ENCODE assay signal across 15 cellular contexts in genomic region chr22:47354668-47355387, GRCh38.
DNase-seq lines count a peak whose midpoint lies in the region; ATAC-seq, FAIRE-seq and TF ChIP-seq lines count a peak whose summit lies in the region.
"Had no signal": no experiment of that assay in that cellular context is flagged by ENCODE, and none has a peak within 500 bp of the region (broad histone marks: within the 10 kb centered on the region; RNA-seq: fewer than 3 reads in every experiment).

No MANE protein-coding gene starts in this region.

- TF ChIP-seq RAD21 in HepG2 (CRISPR knock-in tag; IDR thresholded peaks at IDR 0.05) = no peak

- H3K27me3 ChIP-seq in HepG2 (ENCODE audit: control insufficient read depth in 1 of 2, insufficient read depth in 2 of 2, low read length in 2 of 2) (no peaks in the 10 kb centered on the region; a peak in 3 of 5 replicates), right lobe of liver (no peaks in the 10 kb centered on the region), lower lobe of right lung (ENCODE audit: low read depth) (no peaks in the 10 kb centered on the region)

- BruUV-seq in HepG2 (replicated peaks; lab: Mats Ljungman, UMichigan) = no TSS peak

- H3K36me3 ChIP-seq in HepG2 (replicated peaks in 1 of 2; ENCODE audit: control insufficient read depth in 1 of 2, insufficient read depth in 2 of 2, low read length in 2 of 2) (no peaks in the 10 kb centered on the region), right lobe of liver (no peaks in the 10 kb centered on the region), lower lobe of right lung (no peaks in the 10 kb centered on the region)

- in situ Hi-C loops in HepG2 (cut with HindIII; ENCODE audit: extremely low pct_ligation_motif_present, low pct_unique_long_range_greater_than_20kb) = no loop called here

- no peaks in the 10 kb centered on the region for H3K36me3 Mint-ChIP-seq in chondrocyte (ENCODE audit: low read depth)
- no peaks in the 10 kb centered on the region for H3K36me3 Mint-ChIP-seq in naive thymus-derived CD8-positive, alpha-beta T cell
- H3K36me3 Mint-ChIP-seq: CD4-positive, CD25-positive, alpha-beta regulatory T cell had no signal

- peaks cover 24% of the 10 kb centered on the region for H3K9me3 Mint-ChIP-seq in chondrocyte (ENCODE audit: low read depth)
- H3K9me3 Mint-ChIP-seq in naive thymus-derived CD8-positive, alpha-beta T cell = peaks cover 0 to 8% (median 0%) of the 10 kb centered on the region in 9 donors

- H3K27me3 Mint-ChIP-seq in chondrocyte (ENCODE audit: low read depth) = peaks cover 2% of the 10 kb centered on the region
- peaks cover 0 to 48% (median 11%) of the 10 kb centered on the region in 5 donors for H3K27me3 Mint-ChIP-seq in naive thymus-derived CD8-positive, alpha-beta T cell

- WGBS in HepG2 (ENCODE audit: low lambda C conversion rate) = 2% methylated on average over 12 of the region's 16 CpGs
- 66% methylated on average over 5 of the region's 16 CpGs for WGBS in right lobe of liver (ENCODE audit: insufficient coverage, low coverage, low lambda C conversion rate, missing lambda C conversion rate)

- CTCF ChIA-PET in HepG2 (lab: Yijun Ruan, JAX; ENCODE audit: low intra/inter-chr PET ratio, low total read pairs) = no interaction called here

- H3K4me3 ChIP-seq in HepG2 (replicated peaks in 1 of 3; ENCODE audit: insufficient read depth in 1 of 3, low read depth in 2 of 3, low read length in 3 of 3) = no peak overlapping the region
- no peak overlapping the region for H3K4me3 ChIP-seq in right lobe of liver
- H3K4me3 ChIP-seq in lower lobe of right lung = no peak overlapping the region

- no peak for TF ChIP-seq EP300 in HepG2 (IDR thresholded peaks at IDR 0.05; ENCODE audit: low read depth in 2 of 2, low read length in 2 of 2)
- no peak for TF ChIP-seq EP300 in HepG2 (CRISPR knock-in tag; IDR thresholded peaks at IDR 0.05; ENCODE audit: borderline replicate concordance)

- H3K9me3 ChIP-seq in HepG2 (ENCODE audit: low read length) = no peaks in the 10 kb centered on the region
- no peaks in the 10 kb centered on the region for H3K9me3 ChIP-seq in right lobe of liver
- H3K9me3 ChIP-seq in lower lobe of right lung = no peaks in the 10 kb centered on the region

- no peaks in the 10 kb centered on the region for H4K20me1 ChIP-seq in HepG2 (ENCODE audit: insufficient read depth, low read length)

- FAIRE-seq in HepG2 (lab: Jason Lieb, UNC) = no peak
- FAIRE-seq: H1 had no signal

- H3K4me3 Mint-ChIP-seq in chondrocyte (ENCODE audit: unreplicated experiment) = no peak overlapping the region
- no peak overlapping the region for H3K4me3 Mint-ChIP-seq in naive thymus-derived CD8-positive, alpha-beta T cell
- H3K4me3 Mint-ChIP-seq: CD4-positive, CD25-positive, alpha-beta regulatory T cell had no signal

- H2AFZ ChIP-seq in HepG2 (ENCODE audit: low read length) = no peak overlapping the region

- H3K27ac ChIP-seq in HepG2 (ENCODE audit: extremely low read length, insufficient read depth, low read length) (no peak overlapping the region), right lobe of liver (no peak overlapping the region), lower lobe of right lung (no peak overlapping the region)

- no peak overlapping the region for H3K9ac ChIP-seq in HepG2 (ENCODE audit: insufficient read depth, low read depth, low read length)

- DNase-seq in HepG2 (ENCODE audit: low spot score) (no peak), right lobe of liver (no peak), chondrocyte (ENCODE audit: low spot score) (peak; percentile 55), mucosa of gallbladder (ENCODE audit: low spot score) (peak; percentile 8), ureter (ENCODE audit: low spot score) (peak; percentile 24), lower lobe of right lung (no peak)
- DNase-seq in naive thymus-derived CD8-positive, alpha-beta T cell = no peak
- DNase-seq: CD4-positive, CD25-positive, alpha-beta regulatory T cell; DMS 273 treated with DMSO at 0.1 percent for 48 hours; DMS79 treated with DMSO at 0.1 percent for 48 hours; Kasumi-1; NCI-H748 treated with DMSO at 0.1 percent for 48 hours; Right ventricle myocardium superior had no signal

- no peak overlapping the region for H3K27ac Mint-ChIP-seq in chondrocyte (ENCODE audit: unreplicated experiment)
- no peak overlapping the region for H3K27ac Mint-ChIP-seq in naive thymus-derived CD8-positive, alpha-beta T cell
- H3K27ac Mint-ChIP-seq: CD4-positive, CD25-positive, alpha-beta regulatory T cell had no signal

- ATAC-seq in HepG2 (no peak), right lobe of liver (no peak), HG03432 (IDR thresholded peaks at IDR 0.05; ENCODE audit: unreplicated experiment) (no peak), lower lobe of right lung (no peak)
- ATAC-seq in naive thymus-derived CD8-positive, alpha-beta T cell = no peak

- no peak overlapping the region for H3K4me2 ChIP-seq in HepG2 (ENCODE audit: low read depth, low read length)

- TF ChIP-seq CTCF in HepG2 (CRISPR knock-in tag; IDR thresholded peaks at IDR 0.05) (no peak), right lobe of liver (IDR thresholded peaks at IDR 0.05) (no peak), chondrocyte (IDR thresholded peaks at IDR 0.05) (no peak), lower lobe of right lung (IDR thresholded peaks at IDR 0.05) (no peak)

- H3K79me2 ChIP-seq in HepG2 (ENCODE audit: insufficient read depth, low read length) = no peaks in the 10 kb centered on the region

- TF ChIP-seq POLR2A in HepG2 (IDR thresholded peaks at IDR 0.05; ENCODE audit: insufficient read depth in 1 of 2, low read depth in 2 of 2, low read length in 2 of 2) = no peak
- TF ChIP-seq POLR2A in right lobe of liver (IDR thresholded peaks at IDR 0.05) = no peak

- H3K4me1 Mint-ChIP-seq in chondrocyte (ENCODE audit: low read depth) = no peaks in the 10 kb centered on the region
- H3K4me1 Mint-ChIP-seq in naive thymus-derived CD8-positive, alpha-beta T cell = peaks cover 0 to 4% (median 0%) of the 10 kb centered on the region in 4 donors
- H3K4me1 Mint-ChIP-seq: CD4-positive, CD25-positive, alpha-beta regulatory T cell had no signal

- intact Hi-C loops in HepG2 (cut with micrococcal nuclease; ENCODE audit: unreplicated experiment) (no loop called here), right lobe of liver (cut with DNase I) (no loop called here), lower lobe of right lung (cut with DNase I) (no loop called here)

- POLR2A ChIA-PET in HepG2 (lab: Yijun Ruan, JAX) = no interaction called here
- POLR2A ChIA-PET in naive thymus-derived CD8-positive, alpha-beta T cell (lab: Charles Lee) = no interaction called here

- H3K4me1 ChIP-seq in HepG2 (ENCODE audit: insufficient read depth, low read length) (no peaks in the 10 kb centered on the region), right lobe of liver (no peaks in the 10 kb centered on the region), lower lobe of right lung (no peaks in the 10 kb centered on the region)

TF ChIP-seq in HepG2, 621 proteins besides CTCF, POLR2A, EP300 and RAD21:
- TF ChIP-seq ZNF329 (CRISPR knock-in tag; IDR thresholded peaks at IDR 0.05; ENCODE audit: low read depth) = 0 out of 2 replicates have a peak, but pooled peaks have one; percentile 45
- no peak for TF ChIP-seq ETV5 (CRISPR knock-in tag; IDR thresholded peaks at IDR 0.05; ENCODE audit: borderline replicate concordance)
- TF ChIP-seq ASH2L (IDR thresholded peaks at IDR 0.05; ENCODE audit: insufficient read length, low read depth, low read length) = no peak

Comparison
In these comparisons a context has a peak if more than half of its experiments do, and no peak if none do; other contexts are left out.
1. DNase-seq: peak in chondrocyte (single experiment), mucosa of gallbladder (single experiment) and ureter (single experiment); none in HepG2 (single experiment), right lobe of liver (0 of 3), naive thymus-derived CD8-positive, alpha-beta T cell (0 of 10) and lower lobe of right lung (single experiment).